23 cellular contexts compared by ENCODE assay signal in genomic region chr2:106976548-106976947, GRCh38.
DNase-seq lines count a peak whose midpoint lies in the region; ATAC-seq and TF ChIP-seq lines count a peak whose summit lies in the region.
"Had no signal": no experiment of that assay in that cellular context is flagged by ENCODE, and none has a peak within 500 bp of the region (broad histone marks: within the 10 kb centered on the region; RNA-seq: fewer than 3 reads in every experiment).

No MANE protein-coding gene starts in this region.

- no peaks in the 10 kb centered on the region for H3K27me3 Mint-ChIP-seq in neural progenitor cell (ENCODE audit: insufficient read depth, low read depth)
- H3K27me3 Mint-ChIP-seq: CD8-positive, alpha-beta memory T cell had no signal

- 83% methylated on average over 6 of the region's 6 CpGs for WGBS in esophagus muscularis mucosa
- 72% methylated on average over 6 of the region's 6 CpGs for WGBS in right cardiac atrium

- CTCF ChIA-PET in PC-3 (lab: Charles Lee): no interaction called here

- no peaks in the 10 kb centered on the region for H3K36me3 Mint-ChIP-seq in neural progenitor cell
- H3K36me3 Mint-ChIP-seq: CD14-positive monocyte; CD8-positive, alpha-beta memory T cell had no signal

- no peaks in the 10 kb centered on the region for H3F3A ChIP-seq in PC-3 (ENCODE audit: low read length, unreplicated experiment)
- no peaks in the 10 kb centered on the region for H3F3A ChIP-seq in neural progenitor cell (ENCODE audit: low read depth)

- H2AFZ ChIP-seq in PC-3 (ENCODE audit: low read length) (no peak overlapping the region), neural progenitor cell (replicated peaks) (peak overlapping the region; percentile 12)
- H2AFZ ChIP-seq: GM23248 had no signal

- H3K9ac ChIP-seq in PC-3 (ENCODE audit: low read length) (no peak overlapping the region), neural progenitor cell (no peak overlapping the region)
- H3K9ac ChIP-seq: BLaER1 treated with 17β-estradiol and CSF1 and Interleukin-3, amounts not matched to agents 10 nM and 100 nM; GM23248 had no signal

- H3K27ac Mint-ChIP-seq in neural progenitor cell: no peak overlapping the region
- H3K27ac Mint-ChIP-seq: CD14-positive monocyte; CD4-positive, alpha-beta T cell; CD8-positive, alpha-beta memory T cell; HFFc6 had no signal

- H3K27me3 ChIP-seq in PC-3 (ENCODE audit: low read length): no peaks in the 10 kb centered on the region
- H3K27me3 ChIP-seq in esophagus muscularis mucosa: no peaks in the 10 kb centered on the region
- no peaks in the 10 kb centered on the region for H3K27me3 ChIP-seq in neural progenitor cell
- no peaks in the 10 kb centered on the region for H3K27me3 ChIP-seq in vagina
- no peaks in the 10 kb centered on the region for H3K27me3 ChIP-seq in right cardiac atrium (ENCODE audit: control insufficient read depth, insufficient read depth)
- H3K27me3 ChIP-seq: BE2C; BLaER1 treated with 17β-estradiol and CSF1 and Interleukin-3, amounts not matched to agents 10 nM and 100 nM had no signal

- TF ChIP-seq POLR2A in esophagus muscularis mucosa (IDR thresholded peaks at IDR 0.05; ENCODE audit: low read depth) (no peak), vagina (IDR thresholded peaks at IDR 0.05) (no peak)

- no peaks in the 10 kb centered on the region for H4K20me1 ChIP-seq in PC-3 (ENCODE audit: low read length)
- no peaks in the 10 kb centered on the region for H4K20me1 ChIP-seq in neural progenitor cell (ENCODE audit: low read depth)
- H4K20me1 ChIP-seq: BLaER1 treated with 17β-estradiol and CSF1 and Interleukin-3, amounts not matched to agents 10 nM and 100 nM had no signal

- H3K4me3 ChIP-seq in PC-3 (ENCODE audit: low read length) (no peak overlapping the region), esophagus muscularis mucosa (no peak overlapping the region), neural progenitor cell (no peak overlapping the region), vagina (no peak overlapping the region), right cardiac atrium (ENCODE audit: low read length) (no peak overlapping the region)
- H3K4me3 ChIP-seq: A549; BLaER1 treated with 17β-estradiol and CSF1 and Interleukin-3, amounts not matched to agents 10 nM and 100 nM; GM23248; HAP-1 had no signal

- H3K4me3 Mint-ChIP-seq in neural progenitor cell: no peak overlapping the region
- H3K4me3 Mint-ChIP-seq: CD14-positive monocyte; CD4-positive, alpha-beta T cell; CD8-positive, alpha-beta memory T cell; HFFc6 had no signal

- BruUV-seq in PC-3 (replicated peaks; lab: Mats Ljungman, UMichigan): no TSS peak

- DNase-seq in PC-3: no peak
- DNase-seq in esophagus muscularis mucosa (ENCODE audit: extremely low spot score): peak; percentile 42
- no peak for DNase-seq in neural progenitor cell (ENCODE audit: low spot score)
- peak; percentile 47 to 55 for DNase-seq in vagina (ENCODE audit: extremely low spot score in 2 of 2)
- no peak for DNase-seq in right cardiac atrium
- no peak for DNase-seq in NCI-H1092 (lab: John Stamatoyannopoulos, UW)
- DNase-seq in COLO668 (lab: John Stamatoyannopoulos, UW; ENCODE audit: unreplicated experiment): no peak
- DNase-seq: 8988T; ACHN; AML-193; BE2C; Caco-2; CD4-positive, alpha-beta T cell; CD8-positive, alpha-beta memory T cell; DMS153; DMS79 treated with DMSO at 0.1 percent for 48 hours; GF-D8; GM23248; HFFc6 had no signal

- H3K4me1 ChIP-seq in PC-3 (ENCODE audit: insufficient read depth, low read length) (peaks cover 42% of the 10 kb centered on the region), esophagus muscularis mucosa (no peaks in the 10 kb centered on the region), neural progenitor cell (no peaks in the 10 kb centered on the region), vagina (no peaks in the 10 kb centered on the region), right cardiac atrium (ENCODE audit: control insufficient read depth, insufficient read depth, low read length) (no peaks in the 10 kb centered on the region)
- H3K4me1 ChIP-seq: BE2C, Caco-2, HAP-1 had no signal

- POLR2A ChIA-PET in PC-3 (lab: Charles Lee; ENCODE audit: unreplicated experiment): no interaction called here

- H3K27ac ChIP-seq in PC-3 (ENCODE audit: low read length) (0 out of 2 replicates have a peak overlapping the region, but pooled peaks have one; percentile 34), esophagus muscularis mucosa (replicated peaks in 1 of 4) (no peak overlapping the region), neural progenitor cell (no peak overlapping the region), vagina (no peak overlapping the region), right cardiac atrium (ENCODE audit: low read length) (no peak overlapping the region)
- H3K27ac ChIP-seq: BLaER1 treated with 17β-estradiol and CSF1 and Interleukin-3, amounts not matched to agents 10 nM and 100 nM; GM23248 had no signal

- H3K4me2 ChIP-seq in PC-3 (ENCODE audit: low read length): no peak overlapping the region
- no peak overlapping the region for H3K4me2 ChIP-seq in neural progenitor cell
- H3K4me2 ChIP-seq: A549 had no signal

- intact Hi-C loops in PC-3 (cut with micrococcal nuclease): loop anchor here (10.0 kb wide), 1 partner anchor 48 kb away; no protein-coding TSS in a partner anchor
- intact Hi-C loops in esophagus muscularis mucosa (cut with DNase I): no loop called here
- intact Hi-C loops in vagina (cut with DNase I): no loop called here
- intact Hi-C loops in right cardiac atrium (cut with DNase I): no loop called here

- no peaks in the 10 kb centered on the region for H3K9me3 Mint-ChIP-seq in neural progenitor cell
- H3K9me3 Mint-ChIP-seq: CD4-positive, alpha-beta T cell; CD8-positive, alpha-beta memory T cell; HFFc6 had no signal

- TF ChIP-seq CTCF in PC-3 (conservative IDR thresholded peaks at IDR 0.05; ENCODE audit: low read depth, low read length) (no peak), esophagus muscularis mucosa (IDR thresholded peaks at IDR 0.05) (no peak), neural progenitor cell (IDR thresholded peaks at IDR 0.05) (no peak), vagina (IDR thresholded peaks at IDR 0.05) (no peak)

- H3K36me3 ChIP-seq in PC-3 (ENCODE audit: low read depth, low read length) (no peaks in the 10 kb centered on the region), esophagus muscularis mucosa (no peaks in the 10 kb centered on the region), neural progenitor cell (no peaks in the 10 kb centered on the region), vagina (no peaks in the 10 kb centered on the region)
- H3K36me3 ChIP-seq: BE2C; BLaER1 treated with 17β-estradiol and CSF1 and Interleukin-3, amounts not matched to agents 10 nM and 100 nM; HAP-1 had no signal

- no peaks in the 10 kb centered on the region for H3K9me2 ChIP-seq in PC-3 (replicated peaks; ENCODE audit: low read length)

- TF ChIP-seq EP300 in esophagus muscularis mucosa (IDR thresholded peaks at IDR 0.05): no peak

- no peak for ATAC-seq in PC-3
- no peak for ATAC-seq in right cardiac atrium
- ATAC-seq: A549 had no signal

- H3K9me3 ChIP-seq in PC-3 (ENCODE audit: low read length) (no peaks in the 10 kb centered on the region), esophagus muscularis mucosa (no peaks in the 10 kb centered on the region), neural progenitor cell (ENCODE audit: low read depth) (no peaks in the 10 kb centered on the region), vagina (no peaks in the 10 kb centered on the region), right cardiac atrium (ENCODE audit: control insufficient read depth, low read length) (no peaks in the 10 kb centered on the region)
- H3K9me3 ChIP-seq: A549; BE2C; BLaER1 treated with 17β-estradiol and CSF1 and Interleukin-3, amounts not matched to agents 10 nM and 100 nM; Caco-2; HAP-1 had no signal

- H3K4me1 Mint-ChIP-seq in neural progenitor cell: no peaks in the 10 kb centered on the region
- H3K4me1 Mint-ChIP-seq: CD14-positive monocyte; CD8-positive, alpha-beta memory T cell had no signal

- H3K79me2 ChIP-seq in PC-3 (ENCODE audit: low read length): no peaks in the 10 kb centered on the region
- no peaks in the 10 kb centered on the region for H3K79me2 ChIP-seq in neural progenitor cell (ENCODE audit: low read depth)

Comparison
In these comparisons a context has a peak if more than half of its experiments do, and no peak if none do; other contexts are left out.
1. DNase-seq: peak in esophagus muscularis mucosa (single experiment) and vagina (2 of 2); none in PC-3 (single experiment), neural progenitor cell (single experiment), right cardiac atrium (0 of 3), NCI-H1092 (single experiment) and COLO668 (single experiment).